12 cellular contexts compared by ENCODE assay signal in genomic region chr17:40451420-40451819, GRCh38. TPM values are rescaled to one million over a fixed set of nuclear protein-coding genes. Genes with fewer than 3 reads are reported as not detected.
DNase-seq lines count a peak whose midpoint lies in the region; ATAC-seq and TF ChIP-seq lines count a peak whose summit lies in the region.
"Had no signal": no experiment of that assay in that cellular context is flagged by ENCODE, and none has a peak within 500 bp of the region (broad histone marks: within the 10 kb centered on the region; RNA-seq: fewer than 3 reads in every experiment).

No MANE protein-coding gene starts in this region.

- no peaks in the 10 kb centered on the region for H3K9me3 Mint-ChIP-seq in natural killer cell

- ATAC-seq in left ventricle myocardium superior: peak; percentile 77
- no peak for ATAC-seq in natural killer cell
- ATAC-seq in GM19328 (IDR thresholded peaks at IDR 0.05; ENCODE audit: unreplicated experiment): no peak

- DNase-seq in EL (peak; percentile 75), astrocyte of the spinal cord (ENCODE audit: low read depth, low spot score) (peak; percentile 92), left ventricle myocardium superior (peak; percentile 93), skeletal muscle cell (ENCODE audit: low read depth) (peak; percentile 74), natural killer cell (no peak), COR-L47 (lab: John Stamatoyannopoulos, UW) (no peak), GM13977 (ENCODE audit: low spot score) (no peak)
- DNase-seq: Calu3; NK-92 treated with Interleukin-12 subunit alpha and Interleukin-12 subunit beta, amount 100 ng/mL, for 24 hours; T-helper 9 cell had no signal

- no peak for TF ChIP-seq CTCF in astrocyte of the spinal cord (IDR thresholded peaks at IDR 0.05; ENCODE audit: low read depth, low read length)
- TF ChIP-seq CTCF in natural killer cell (IDR thresholded peaks at IDR 0.05): no peak
- no peak for TF ChIP-seq CTCF in GM13977 (IDR thresholded peaks at IDR 0.05; ENCODE audit: extremely low read depth, insufficient read depth, missing control alignments)

- H3K27me3 Mint-ChIP-seq in natural killer cell (ENCODE audit: low read depth in 2 of 2): peaks cover 0 to 8% of the 10 kb centered on the region in 2 donors

- intact Hi-C loops in left ventricle myocardium superior (cut with micrococcal nuclease) (no loop called here), natural killer cell (cut with micrococcal nuclease) (no loop called here)

- in situ Hi-C loops in astrocyte of the spinal cord (cut with HindIII; ENCODE audit: low sequenced_read_pairs) (no loop called here), GM13977 (cut with MboI; ENCODE audit: low pct_unique_long_range_greater_than_20kb, low sequenced_read_pairs, unreplicated experiment) (no loop called here)

- H3K4me3 Mint-ChIP-seq in natural killer cell: no peak overlapping the region

- H3K27ac Mint-ChIP-seq in natural killer cell: no peak overlapping the region

- peaks cover 11 to 16% of the 10 kb centered on the region in 2 donors for H3K4me1 Mint-ChIP-seq in natural killer cell

- no peak overlapping the region for H3K4me3 ChIP-seq in astrocyte of the spinal cord (ENCODE audit: low read depth, low read length)
- no peak overlapping the region for H3K4me3 ChIP-seq in skeletal muscle cell (ENCODE audit: low read depth, low read length)

- no peaks in the 10 kb centered on the region for H3K36me3 Mint-ChIP-seq in natural killer cell

RNA-seq across cellular contexts. Expression of gene IGFBP4, which starts 8.2 kb away (rescaled TPM):
- 176 TPM for total RNA-seq in left ventricle myocardium superior
- 1 to 10 TPM; 2.1 to 8.1 (median 2.8) TPM for total RNA-seq in natural killer cell

RNA-seq across cellular contexts. Expression of gene TOP2A, which starts 33.7 kb away (rescaled TPM):
- total RNA-seq in left ventricle myocardium superior (1.1 TPM), natural killer cell (1 to 10 TPM; 2.0 to 6.4 (median 4.6) TPM)

RNA-seq across cellular contexts. Expression of gene TNS4, which starts 50.0 kb away (rescaled TPM):
- total RNA-seq in left ventricle myocardium superior (not detected), natural killer cell (1 to 10 TPM in 1 of 3 donors, under 1 TPM in 2; 0.65 to 1.8 (median 0.94) TPM)
- total RNA-seq: lung microvascular endothelial cell had no signal

Comparison
In these comparisons a context has a peak if more than half of its experiments do, and no peak if none do; other contexts are left out.
1. DNase-seq: peak in EL (single experiment), astrocyte of the spinal cord (single experiment), left ventricle myocardium superior (single experiment) and skeletal muscle cell (single experiment); none in natural killer cell (single experiment), COR-L47 (single experiment) and GM13977 (single experiment).
2. RNA of gene IGFBP4, which starts 8.2 kb away (total RNA-seq): 176 TPM in left ventricle myocardium superior (single experiment); 2.1 to 8.1 TPM in natural killer cell; every median in the first group is over 10 times any median in the second.